In the genomic region with DNA sequence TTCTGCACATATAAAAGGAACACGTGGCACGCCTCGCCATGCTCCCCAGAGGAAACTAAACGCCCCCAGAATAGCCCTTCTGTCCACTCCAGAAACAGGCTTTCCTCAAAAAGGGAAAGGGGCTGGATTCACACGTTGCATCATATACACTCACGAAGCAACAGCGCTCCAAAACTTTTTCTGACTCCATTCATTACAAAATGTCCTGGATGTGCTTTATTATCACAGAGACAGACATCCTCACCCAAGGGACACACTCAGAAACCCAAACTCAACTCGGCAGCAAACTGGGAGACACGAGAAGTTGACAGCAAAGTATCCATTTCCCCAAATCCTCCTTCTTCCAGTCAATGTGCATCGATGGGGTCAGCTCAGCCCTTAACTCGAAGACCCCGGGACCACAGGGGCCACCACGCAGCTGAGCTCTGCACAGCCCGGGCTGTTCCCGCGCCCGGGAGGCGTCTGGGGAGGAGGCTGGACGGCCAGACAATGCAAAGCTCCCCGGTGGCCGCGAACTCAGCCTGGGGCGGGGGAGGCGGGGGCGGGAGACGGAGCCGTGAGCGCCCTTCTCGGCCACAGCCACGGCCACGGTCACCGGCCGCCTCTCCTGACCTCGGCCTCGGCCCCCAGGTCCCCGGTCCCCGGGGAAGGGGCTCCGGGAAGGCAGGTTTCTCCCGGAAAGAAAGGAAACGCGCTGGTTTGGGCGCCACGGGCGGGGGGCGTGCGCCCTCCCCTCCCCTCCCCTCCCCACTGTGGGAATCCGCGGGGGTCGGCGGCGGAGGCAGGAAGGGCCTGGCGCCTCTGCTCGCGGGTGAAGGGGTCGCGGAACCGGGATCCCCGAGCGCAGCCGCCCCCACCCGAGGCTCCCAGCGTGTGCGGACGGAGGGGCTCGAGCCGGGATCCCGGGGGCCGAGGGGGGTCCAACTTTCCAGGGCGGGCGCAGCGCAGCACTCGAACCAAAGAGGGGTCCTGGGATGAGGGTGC, we compare ENCODE assay signal across 1 cellular context.
TF ChIP-seq lines count a peak whose summit lies in the region.

No MANE protein-coding gene starts in this region.

TF ChIP-seq in HEK293, 187 proteins besides CTCF, POLR2A, EP300 and RAD21 (continued from another document and continues in another):
- TF ChIP-seq, protein P1, sequence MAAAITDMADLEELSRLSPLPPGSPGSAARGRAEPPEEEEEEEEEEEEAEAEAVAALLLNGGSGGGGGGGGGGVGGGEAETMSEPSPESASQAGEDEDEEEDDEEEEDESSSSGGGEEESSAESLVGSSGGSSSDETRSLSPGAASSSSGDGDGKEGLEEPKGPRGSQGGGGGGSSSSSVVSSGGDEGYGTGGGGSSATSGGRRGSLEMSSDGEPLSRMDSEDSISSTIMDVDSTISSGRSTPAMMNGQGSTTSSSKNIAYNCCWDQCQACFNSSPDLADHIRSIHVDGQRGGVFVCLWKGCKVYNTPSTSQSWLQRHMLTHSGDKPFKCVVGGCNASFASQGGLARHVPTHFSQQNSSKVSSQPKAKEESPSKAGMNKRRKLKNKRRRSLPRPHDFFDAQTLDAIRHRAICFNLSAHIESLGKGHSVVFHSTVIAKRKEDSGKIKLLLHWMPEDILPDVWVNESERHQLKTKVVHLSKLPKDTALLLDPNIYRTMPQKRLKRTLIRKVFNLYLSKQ (tag by site-specific recombination; IDR thresholded peaks at IDR 0.05; ENCODE audit: borderline replicate concordance): no peak
- TF ChIP-seq, protein P2, sequence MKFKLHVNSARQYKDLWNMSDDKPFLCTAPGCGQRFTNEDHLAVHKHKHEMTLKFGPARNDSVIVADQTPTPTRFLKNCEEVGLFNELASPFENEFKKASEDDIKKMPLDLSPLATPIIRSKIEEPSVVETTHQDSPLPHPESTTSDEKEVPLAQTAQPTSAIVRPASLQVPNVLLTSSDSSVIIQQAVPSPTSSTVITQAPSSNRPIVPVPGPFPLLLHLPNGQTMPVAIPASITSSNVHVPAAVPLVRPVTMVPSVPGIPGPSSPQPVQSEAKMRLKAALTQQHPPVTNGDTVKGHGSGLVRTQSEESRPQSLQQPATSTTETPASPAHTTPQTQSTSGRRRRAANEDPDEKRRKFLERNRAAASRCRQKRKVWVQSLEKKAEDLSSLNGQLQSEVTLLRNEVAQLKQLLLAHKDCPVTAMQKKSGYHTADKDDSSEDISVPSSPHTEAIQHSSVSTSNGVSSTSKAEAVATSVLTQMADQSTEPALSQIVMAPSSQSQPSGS (tag by site-specific recombination; IDR thresholded peaks at IDR 0.05; ENCODE audit: low read depth): no peak
- TF ChIP-seq ZNF175 (tag by site-specific recombination; IDR thresholded peaks at IDR 0.05) (no peak), ZNF18 (tag by site-specific recombination; IDR thresholded peaks at IDR 0.05) (no peak), ZFP69B (tag by site-specific recombination; IDR thresholded peaks at IDR 0.05) (no peak; the same call in 1 of the 2 replicates), ZBTB17 (tag by site-specific recombination; IDR thresholded peaks at IDR 0.05) (peak; percentile 80), ZFP3 (tag by site-specific recombination; IDR thresholded peaks at IDR 0.05; ENCODE audit: low read depth) (no peak), ZNF701 (tag by site-specific recombination; IDR thresholded peaks at IDR 0.05) (no peak), ZNF157 (tag by site-specific recombination; IDR thresholded peaks at IDR 0.05) (no peak), ZNF585B (tag by site-specific recombination; IDR thresholded peaks at IDR 0.05) (no peak), KLF17 (tag by site-specific recombination; IDR thresholded peaks at IDR 0.05) (no peak), ZNF214 (tag by site-specific recombination; IDR thresholded peaks at IDR 0.05; ENCODE audit: borderline replicate concordance) (no peak), ZFP41 (tag by site-specific recombination; IDR thresholded peaks at IDR 0.05; ENCODE audit: borderline replicate concordance) (no peak), ZNF837 (tag by site-specific recombination; IDR thresholded peaks at IDR 0.05) (no peak), ZNF571 (tag by site-specific recombination; IDR thresholded peaks at IDR 0.05) (no peak), ZNF626 (tag by site-specific recombination; IDR thresholded peaks at IDR 0.05) (no peak), ZNF274 (IDR thresholded peaks at IDR 0.05; ENCODE audit: low read length) (no peak), ZNF274 (tag by site-specific recombination; IDR thresholded peaks at IDR 0.05; ENCODE audit: borderline replicate concordance) (no peak), WT1 (tag by site-specific recombination; IDR thresholded peaks at IDR 0.05) (peak; percentile 38; the same call in 1 of the 2 replicates), ZNF394 (tag by site-specific recombination; IDR thresholded peaks at IDR 0.05; ENCODE audit: borderline replicate concordance) (no peak), ZNF184 (tag by site-specific recombination; IDR thresholded peaks at IDR 0.05) (no peak), ZNF558 (tag by site-specific recombination; IDR thresholded peaks at IDR 0.05) (no peak), ZNF48 (tag by site-specific recombination; IDR thresholded peaks at IDR 0.05) (no peak), ZNF174 (tag by site-specific recombination; IDR thresholded peaks at IDR 0.05) (no peak), ZBTB48 (tag by site-specific recombination; IDR thresholded peaks at IDR 0.05) (peak; percentile 31; the same call in 1 of the 2 replicates), ZNF621 (tag by site-specific recombination; IDR thresholded peaks at IDR 0.05) (no peak), ZNF580 (tag by site-specific recombination; IDR thresholded peaks at IDR 0.05) (no peak), ZNF692 (tag by site-specific recombination; IDR thresholded peaks at IDR 0.05) (peak; percentile 42; the same call in 1 of the 2 replicates), PRDM1 (tag by site-specific recombination; IDR thresholded peaks at IDR 0.05) (peak; percentile 28; the same call in 1 of the 2 replicates), GLIS2 (tag by site-specific recombination; IDR thresholded peaks at IDR 0.05) (peak; percentile 91), ZNF658 (tag by site-specific recombination; IDR thresholded peaks at IDR 0.05) (no peak), ZNF600 (tag by site-specific recombination; IDR thresholded peaks at IDR 0.05) (peak; percentile 63), ZNF624 (tag by site-specific recombination; IDR thresholded peaks at IDR 0.05) (no peak), ZNF132 (tag by site-specific recombination; IDR thresholded peaks at IDR 0.05; ENCODE audit: borderline replicate concordance) (no peak), ZNF560 (tag by site-specific recombination; IDR thresholded peaks at IDR 0.05; ENCODE audit: borderline replicate concordance) (no peak), ZNF23 (tag by site-specific recombination; IDR thresholded peaks at IDR 0.05; ENCODE audit: borderline replicate concordance) (no peak), ZFP37 (tag by site-specific recombination; IDR thresholded peaks at IDR 0.05) (no peak), GFI1B (tag by site-specific recombination; IDR thresholded peaks at IDR 0.05) (no peak), ZBTB20 (tag by site-specific recombination; IDR thresholded peaks at IDR 0.05) (peak; percentile 86), BCL6B (tag by site-specific recombination; IDR thresholded peaks at IDR 0.05) (no peak), ZNF391 (tag by site-specific recombination; IDR thresholded peaks at IDR 0.05; ENCODE audit: borderline replicate concordance, low read depth) (no peak), ZNF610 (tag by site-specific recombination; IDR thresholded peaks at IDR 0.05; ENCODE audit: borderline replicate concordance) (no peak)
- TF ChIP-seq, protein P3, sequence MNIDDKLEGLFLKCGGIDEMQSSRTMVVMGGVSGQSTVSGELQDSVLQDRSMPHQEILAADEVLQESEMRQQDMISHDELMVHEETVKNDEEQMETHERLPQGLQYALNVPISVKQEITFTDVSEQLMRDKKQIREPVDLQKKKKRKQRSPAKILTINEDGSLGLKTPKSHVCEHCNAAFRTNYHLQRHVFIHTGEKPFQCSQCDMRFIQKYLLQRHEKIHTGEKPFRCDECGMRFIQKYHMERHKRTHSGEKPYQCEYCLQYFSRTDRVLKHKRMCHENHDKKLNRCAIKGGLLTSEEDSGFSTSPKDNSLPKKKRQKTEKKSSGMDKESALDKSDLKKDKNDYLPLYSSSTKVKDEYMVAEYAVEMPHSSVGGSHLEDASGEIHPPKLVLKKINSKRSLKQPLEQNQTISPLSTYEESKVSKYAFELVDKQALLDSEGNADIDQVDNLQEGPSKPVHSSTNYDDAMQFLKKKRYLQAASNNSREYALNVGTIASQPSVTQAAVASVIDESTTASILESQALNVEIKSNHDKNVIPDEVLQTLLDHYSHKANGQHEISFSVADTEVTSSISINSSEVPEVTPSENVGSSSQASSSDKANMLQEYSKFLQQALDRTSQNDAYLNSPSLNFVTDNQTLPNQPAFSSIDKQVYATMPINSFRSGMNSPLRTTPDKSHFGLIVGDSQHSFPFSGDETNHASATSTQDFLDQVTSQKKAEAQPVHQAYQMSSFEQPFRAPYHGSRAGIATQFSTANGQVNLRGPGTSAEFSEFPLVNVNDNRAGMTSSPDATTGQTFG (tag by site-specific recombination; IDR thresholded peaks at IDR 0.05; ENCODE audit: borderline replicate concordance): no peak
- TF ChIP-seq, protein P4, sequence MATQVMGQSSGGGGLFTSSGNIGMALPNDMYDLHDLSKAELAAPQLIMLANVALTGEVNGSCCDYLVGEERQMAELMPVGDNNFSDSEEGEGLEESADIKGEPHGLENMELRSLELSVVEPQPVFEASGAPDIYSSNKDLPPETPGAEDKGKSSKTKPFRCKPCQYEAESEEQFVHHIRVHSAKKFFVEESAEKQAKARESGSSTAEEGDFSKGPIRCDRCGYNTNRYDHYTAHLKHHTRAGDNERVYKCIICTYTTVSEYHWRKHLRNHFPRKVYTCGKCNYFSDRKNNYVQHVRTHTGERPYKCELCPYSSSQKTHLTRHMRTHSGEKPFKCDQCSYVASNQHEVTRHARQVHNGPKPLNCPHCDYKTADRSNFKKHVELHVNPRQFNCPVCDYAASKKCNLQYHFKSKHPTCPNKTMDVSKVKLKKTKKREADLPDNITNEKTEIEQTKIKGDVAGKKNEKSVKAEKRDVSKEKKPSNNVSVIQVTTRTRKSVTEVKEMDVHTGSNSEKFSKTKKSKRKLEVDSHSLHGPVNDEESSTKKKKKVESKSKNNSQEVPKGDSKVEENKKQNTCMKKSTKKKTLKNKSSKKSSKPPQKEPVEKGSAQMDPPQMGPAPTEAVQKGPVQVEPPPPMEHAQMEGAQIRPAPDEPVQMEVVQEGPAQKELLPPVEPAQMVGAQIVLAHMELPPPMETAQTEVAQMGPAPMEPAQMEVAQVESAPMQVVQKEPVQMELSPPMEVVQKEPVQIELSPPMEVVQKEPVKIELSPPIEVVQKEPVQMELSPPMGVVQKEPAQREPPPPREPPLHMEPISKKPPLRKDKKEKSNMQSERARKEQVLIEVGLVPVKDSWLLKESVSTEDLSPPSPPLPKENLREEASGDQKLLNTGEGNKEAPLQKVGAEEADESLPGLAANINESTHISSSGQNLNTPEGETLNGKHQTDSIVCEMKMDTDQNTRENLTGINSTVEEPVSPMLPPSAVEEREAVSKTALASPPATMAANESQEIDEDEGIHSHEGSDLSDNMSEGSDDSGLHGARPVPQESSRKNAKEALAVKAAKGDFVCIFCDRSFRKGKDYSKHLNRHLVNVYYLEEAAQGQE (tag by site-specific recombination; IDR thresholded peaks at IDR 0.05): no peak
- TF ChIP-seq, protein P5, sequence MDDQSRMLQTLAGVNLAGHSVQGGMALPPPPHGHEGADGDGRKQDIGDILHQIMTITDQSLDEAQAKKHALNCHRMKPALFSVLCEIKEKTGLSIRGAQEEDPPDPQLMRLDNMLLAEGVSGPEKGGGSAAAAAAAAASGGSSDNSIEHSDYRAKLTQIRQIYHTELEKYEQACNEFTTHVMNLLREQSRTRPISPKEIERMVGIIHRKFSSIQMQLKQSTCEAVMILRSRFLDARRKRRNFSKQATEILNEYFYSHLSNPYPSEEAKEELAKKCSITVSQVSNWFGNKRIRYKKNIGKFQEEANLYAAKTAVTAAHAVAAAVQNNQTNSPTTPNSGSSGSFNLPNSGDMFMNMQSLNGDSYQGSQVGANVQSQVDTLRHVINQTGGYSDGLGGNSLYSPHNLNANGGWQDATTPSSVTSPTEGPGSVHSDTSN (CRISPR knock-in tag; IDR thresholded peaks at IDR 0.05): no peak
